Comparison of ENCODE assay signal across 13 cellular contexts in the genomic region with DNA sequence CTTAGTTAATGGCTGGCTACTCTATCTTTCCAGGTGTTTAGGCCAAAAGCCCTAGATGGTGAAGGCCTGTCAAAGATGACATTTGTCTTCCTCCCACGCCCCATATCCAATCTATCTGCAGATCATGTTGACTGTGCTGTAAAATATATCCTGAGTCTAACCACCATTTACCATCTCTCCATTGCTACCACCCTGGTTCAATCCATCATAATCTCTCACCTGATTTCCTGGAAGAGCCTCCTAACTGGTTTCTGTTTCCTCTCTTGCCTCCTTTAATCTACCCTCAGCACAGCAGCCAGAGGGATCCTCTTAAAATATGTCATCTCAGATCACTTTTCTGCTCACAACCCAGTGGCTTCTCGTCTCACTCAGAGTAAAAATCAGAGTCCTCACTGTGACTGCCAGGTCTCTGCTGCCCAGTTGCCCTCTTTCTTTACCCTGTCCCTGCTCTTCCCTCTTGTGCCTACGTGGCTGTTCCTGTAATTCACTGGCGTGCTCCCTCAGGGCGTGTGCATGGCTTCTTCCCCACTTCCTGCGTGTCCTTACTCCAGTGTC. TPM values are rescaled to one million over a fixed set of nuclear protein-coding genes. Genes with fewer than 3 reads are reported as not detected.
DNase-seq lines count a peak whose midpoint lies in the region; ATAC-seq and TF ChIP-seq lines count a peak whose summit lies in the region.
"Had no signal": no experiment of that assay in that cellular context is flagged by ENCODE, and none has a peak within 500 bp of the region (broad histone marks: within the 10 kb centered on the region; RNA-seq: fewer than 3 reads in every experiment).

No MANE protein-coding gene starts in this region.

- CTCF ChIA-PET in CD4-positive, alpha-beta T cell (lab: Charles Lee), result no interaction called here
- CTCF ChIA-PET in Caco-2 (lab: Charles Lee), result no interaction called here
- CTCF ChIA-PET in activated CD8-positive, alpha-beta T cell treated with anti-CD3 and anti-CD28 coated beads for 36 hours (lab: Charles Lee), result interaction anchor here (1.4 kb wide), 1 partner anchor 165 kb away, joined by 3 read pairs; no protein-coding TSS in a partner anchor

- peaks cover 85% of the 10 kb centered on the region for H3K36me3 Mint-ChIP-seq in CD4-positive, alpha-beta T cell (ENCODE audit: low read depth)
- H3K36me3 Mint-ChIP-seq in Caco-2 (ENCODE audit: insufficient read depth, unreplicated experiment) (peaks cover 35% of the 10 kb centered on the region), memory B cell (peaks cover 20% of the 10 kb centered on the region)
- H3K36me3 Mint-ChIP-seq in activated CD8-positive, alpha-beta T cell treated with anti-CD3 and anti-CD28 coated beads for 36 hours (ENCODE audit: low read depth), result peaks cover 24% of the 10 kb centered on the region

- ATAC-seq in CD4-positive, alpha-beta T cell (ENCODE audit: poor library complexity), result no peak
- ATAC-seq in activated CD8-positive, alpha-beta T cell treated with anti-CD3 and anti-CD28 coated beads for 36 hours, result peak; percentile 34
- no peak for ATAC-seq in memory B cell (ENCODE audit: low read depth)
- ATAC-seq in GM18517 (IDR thresholded peaks at IDR 0.05; ENCODE audit: unreplicated experiment), result no peak
- ATAC-seq: GM12878 had no signal

- POLR2A ChIA-PET in CD4-positive, alpha-beta T cell (lab: Charles Lee), result no interaction called here
- POLR2A ChIA-PET in Caco-2 (lab: Charles Lee), result no interaction called here
- POLR2A ChIA-PET in activated CD8-positive, alpha-beta T cell treated with anti-CD3 and anti-CD28 coated beads for 36 hours (lab: Charles Lee), result no interaction called here

- no peak overlapping the region for H3K4me3 Mint-ChIP-seq in CD4-positive, alpha-beta T cell
- no peak overlapping the region for H3K4me3 Mint-ChIP-seq in Caco-2 (ENCODE audit: unreplicated experiment)
- H3K4me3 Mint-ChIP-seq in activated CD8-positive, alpha-beta T cell treated with anti-CD3 and anti-CD28 coated beads for 36 hours, result no peak overlapping the region
- no peak overlapping the region for H3K4me3 Mint-ChIP-seq in memory B cell

- TF ChIP-seq CTCF in CD4-positive, alpha-beta T cell (IDR thresholded peaks at IDR 0.05), result no peak
- TF ChIP-seq CTCF in Caco-2 (IDR thresholded peaks at IDR 0.05; ENCODE audit: insufficient read depth in 1 of 2, low read depth in 1 of 2, low read length in 1 of 2, severe bottlenecking in 1 of 2, unreplicated experiment in 1 of 2), result no peak
- TF ChIP-seq CTCF in activated CD8-positive, alpha-beta T cell treated with anti-CD3 and anti-CD28 coated beads for 36 hours (IDR thresholded peaks at IDR 0.05), result no peak

- peaks cover 25% of the 10 kb centered on the region for H3K4me1 Mint-ChIP-seq in CD4-positive, alpha-beta T cell (ENCODE audit: low read depth)
- peaks cover 6% of the 10 kb centered on the region for H3K4me1 Mint-ChIP-seq in Caco-2 (ENCODE audit: low read depth, unreplicated experiment)
- peaks cover 35% of the 10 kb centered on the region for H3K4me1 Mint-ChIP-seq in activated CD8-positive, alpha-beta T cell treated with anti-CD3 and anti-CD28 coated beads for 36 hours (ENCODE audit: low read depth)
- H3K4me1 Mint-ChIP-seq in memory B cell, result peaks cover 6% of the 10 kb centered on the region

- no peaks in the 10 kb centered on the region for H3K4me1 ChIP-seq in Caco-2
- H3K4me1 ChIP-seq: HAP-1 had no signal

- peak overlapping the region; percentile 39 for H3K27ac ChIP-seq in CD4-positive, alpha-beta T cell (ENCODE audit: low read depth, low read length)
- H3K27ac ChIP-seq: C4-2B had no signal

- H3K4me3 ChIP-seq in Caco-2 (ENCODE audit: low read depth, low read length), result no peak overlapping the region
- H3K4me3 ChIP-seq: GM12878, HAP-1 had no signal

- H3K36me3 ChIP-seq in Caco-2 (ENCODE audit: control insufficient read depth, insufficient read depth, low read length), result no peaks in the 10 kb centered on the region; the same call in 1 of the 2 replicates

- intact Hi-C loops in CD4-positive, alpha-beta T cell (cut with DNase I, micrococcal nuclease), result no loop called here
- intact Hi-C loops in Caco-2 (cut with micrococcal nuclease; ENCODE audit: unreplicated experiment), result no loop called here
- intact Hi-C loops in activated CD8-positive, alpha-beta T cell treated with anti-CD3 and anti-CD28 coated beads for 36 hours (cut with micrococcal nuclease), result no loop called here

- H3K9me3 Mint-ChIP-seq in CD4-positive, alpha-beta T cell, result no peaks in the 10 kb centered on the region
- H3K9me3 Mint-ChIP-seq in Caco-2 (ENCODE audit: unreplicated experiment) (no peaks in the 10 kb centered on the region), memory B cell (no peaks in the 10 kb centered on the region)
- H3K9me3 Mint-ChIP-seq in activated CD8-positive, alpha-beta T cell treated with anti-CD3 and anti-CD28 coated beads for 36 hours, result no peaks in the 10 kb centered on the region

- no peaks in the 10 kb centered on the region for H3K9me3 ChIP-seq in CD4-positive, alpha-beta T cell (ENCODE audit: control insufficient read depth, low read length)
- H3K9me3 ChIP-seq in Caco-2, result no peaks in the 10 kb centered on the region
- H3K9me3 ChIP-seq: HAP-1 had no signal

- BruUV-seq in Caco-2 (replicated peaks; lab: Mats Ljungman, UMichigan), result no TSS peak

- no peak for DNase-seq in CD4-positive, alpha-beta T cell
- no peak for DNase-seq in Caco-2
- peak; percentile 12 for DNase-seq in activated CD8-positive, alpha-beta T cell treated with anti-CD3 and anti-CD28 coated beads for 36 hours
- no peak for DNase-seq in memory B cell (ENCODE audit: low spot score in 2 of 2)
- no peak for DNase-seq in midbrain (lab: John Stamatoyannopoulos, UW)
- no peak for DNase-seq in stimulated activated CD4-positive, alpha-beta T cell treated with anti-CD3 and anti-CD28 coated beads, Interleukin-4, amount 100 ng/mL, for 24 hours
- DNase-seq: NCI-H1048; NCI-H2227 treated with DMSO at 0.1 percent for 48 hours; stimulated activated CD4-positive, alpha-beta T cell treated with anti-CD3 and anti-CD28 coated beads, Interleukin-12 subunit alpha, Interleukin-12 subunit beta, amount 100 ng/mL, for 4 hours had no signal

- H3K27me3 ChIP-seq in CD4-positive, alpha-beta T cell (ENCODE audit: control insufficient read depth, insufficient read depth, low read length), result no peaks in the 10 kb centered on the region
- H3K27me3 ChIP-seq in Caco-2 (replicated peaks; ENCODE audit: control insufficient read depth, insufficient read depth, low read length), result no peaks in the 10 kb centered on the region

- no peaks in the 10 kb centered on the region for H3K27me3 Mint-ChIP-seq in CD4-positive, alpha-beta T cell
- H3K27me3 Mint-ChIP-seq in Caco-2 (ENCODE audit: insufficient read depth, unreplicated experiment) (no peaks in the 10 kb centered on the region), memory B cell (no peaks in the 10 kb centered on the region)
- no peaks in the 10 kb centered on the region for H3K27me3 Mint-ChIP-seq in activated CD8-positive, alpha-beta T cell treated with anti-CD3 and anti-CD28 coated beads for 36 hours

- H3K27ac Mint-ChIP-seq in CD4-positive, alpha-beta T cell, result peak overlapping the region; percentile 50
- H3K27ac Mint-ChIP-seq in Caco-2 (ENCODE audit: unreplicated experiment) (peak overlapping the region; percentile 4), memory B cell (peak overlapping the region; percentile 80)
- H3K27ac Mint-ChIP-seq in activated CD8-positive, alpha-beta T cell treated with anti-CD3 and anti-CD28 coated beads for 36 hours, result peak overlapping the region; percentile 79

RNA-seq across cellular contexts. Expression of gene TMEM50A, which starts 17.8 kb away (rescaled TPM):
- 10 to 100 TPM; 82.6 to 83.1 TPM for total RNA-seq in CD4-positive, alpha-beta T cell
- total RNA-seq in Caco-2 (2022), result 79.3 and 86.3 TPM in 2 replicates
- 10 to 100 TPM; 88.5 to 89.3 TPM for total RNA-seq in activated CD8-positive, alpha-beta T cell treated with anti-CD3 and anti-CD28 coated beads for 36 hours

Comparison
In these comparisons a context has a peak if more than half of its experiments do, and no peak if none do; other contexts are left out.
1. H3K27ac Mint-ChIP-seq: peak in every context shown above with its lines; median percentile 80 in memory B cell; 79 in activated CD8-positive, alpha-beta T cell treated with anti-CD3 and anti-CD28 coated beads for 36 hours; 50 in CD4-positive, alpha-beta T cell; 4 in Caco-2.